27 cellular contexts compared by ENCODE assay signal in genomic region chr7:110388451-110388850, GRCh38.
DNase-seq lines count a peak whose midpoint lies in the region; FAIRE-seq and TF ChIP-seq lines count a peak whose summit lies in the region.
"Had no signal": no experiment of that assay in that cellular context is flagged by ENCODE, and none has a peak within 500 bp of the region (broad histone marks: within the 10 kb centered on the region; RNA-seq: fewer than 3 reads in every experiment).

No MANE protein-coding gene starts in this region.

- no peak overlapping the region for H3K9ac ChIP-seq in mammary epithelial cell (ENCODE audit: insufficient read depth, low read length)
- H3K9ac ChIP-seq in astrocyte (ENCODE audit: low read length): no peak overlapping the region
- no peak overlapping the region for H3K9ac ChIP-seq in keratinocyte (ENCODE audit: control insufficient read depth, extremely low read depth, insufficient read depth, low read length)

- H3K4me2 ChIP-seq in mammary epithelial cell (ENCODE audit: insufficient read depth, low read depth, low read length): no peak overlapping the region
- no peak overlapping the region for H3K4me2 ChIP-seq in astrocyte (ENCODE audit: low read length)
- no peak overlapping the region for H3K4me2 ChIP-seq in keratinocyte (ENCODE audit: control insufficient read depth, extremely low read depth, insufficient read depth, low read depth, low read length)
- H3K4me2 ChIP-seq: PC-9 had no signal

- H3K4me3 Mint-ChIP-seq in astrocyte (ENCODE audit: unreplicated experiment) (no peak overlapping the region), immature natural killer cell (no peak overlapping the region)
- H3K4me3 Mint-ChIP-seq: B cell; CD8-positive, alpha-beta T cell had no signal

- peaks cover 36% of the 10 kb centered on the region for H3K4me1 ChIP-seq in mammary epithelial cell (ENCODE audit: insufficient read depth, low read length)
- no peaks in the 10 kb centered on the region for H3K4me1 ChIP-seq in breast epithelium
- H3K4me1 ChIP-seq in astrocyte (ENCODE audit: insufficient read depth, low read length): peaks cover 8% of the 10 kb centered on the region
- H3K4me1 ChIP-seq in keratinocyte (ENCODE audit: control insufficient read depth, extremely low read depth, insufficient read depth, low read length): peaks cover 32% of the 10 kb centered on the region

- no peaks in the 10 kb centered on the region for H4K20me1 ChIP-seq in mammary epithelial cell (ENCODE audit: insufficient read depth, low read length)
- H4K20me1 ChIP-seq in astrocyte (ENCODE audit: insufficient read depth, low read length): no peaks in the 10 kb centered on the region
- no peaks in the 10 kb centered on the region for H4K20me1 ChIP-seq in keratinocyte (ENCODE audit: control insufficient read depth, extremely low read depth, insufficient read depth, low read length)

- no peak for TF ChIP-seq CTCF in mammary epithelial cell (conservative IDR thresholded peaks at IDR 0.05 in 1 of 2, IDR thresholded peaks at IDR 0.05 in 1 of 2; ENCODE audit: extremely low read depth in 1 of 2, insufficient read depth in 1 of 2, low read depth in 1 of 2, low read length in 2 of 2)
- no peak for TF ChIP-seq CTCF in breast epithelium (IDR thresholded peaks at IDR 0.05)
- TF ChIP-seq CTCF in astrocyte (IDR thresholded peaks at IDR 0.05; ENCODE audit: insufficient read depth, low read depth, low read length): no peak
- TF ChIP-seq CTCF in keratinocyte (optimal IDR thresholded peaks at IDR 0.05 in 1 of 3, IDR thresholded peaks at IDR 0.05 in 1 of 3, conservative IDR thresholded peaks at IDR 0.05 in 1 of 3; ENCODE audit: extremely low read depth in 1 of 3, insufficient read depth in 2 of 3, low read length in 3 of 3): no peak
- no peak for TF ChIP-seq CTCF in retinal pigment epithelial cell (conservative IDR thresholded peaks at IDR 0.05; ENCODE audit: low read depth, low read length)

- H3K36me3 Mint-ChIP-seq in astrocyte (ENCODE audit: low read depth, unreplicated experiment) (no peaks in the 10 kb centered on the region), immature natural killer cell (no peaks in the 10 kb centered on the region)
- H3K36me3 Mint-ChIP-seq: CD8-positive, alpha-beta T cell had no signal

- H3K9me3 ChIP-seq in mammary epithelial cell (replicated peaks; ENCODE audit: insufficient read depth, low read length) (no peaks in the 10 kb centered on the region), breast epithelium (no peaks in the 10 kb centered on the region), astrocyte (ENCODE audit: insufficient read depth, low read depth, low read length) (no peaks in the 10 kb centered on the region), keratinocyte (ENCODE audit: control insufficient read depth, low read depth, low read length) (no peaks in the 10 kb centered on the region)
- H3K9me3 ChIP-seq: SJCRH30 had no signal

- no peaks in the 10 kb centered on the region for H3K9me1 ChIP-seq in keratinocyte (ENCODE audit: control insufficient read depth, extremely low read depth, insufficient read depth, low read length)

- H3K27ac Mint-ChIP-seq in astrocyte (ENCODE audit: unreplicated experiment) (peak overlapping the region; percentile 2), immature natural killer cell (no peak overlapping the region)
- H3K27ac Mint-ChIP-seq: B cell; CD8-positive, alpha-beta T cell had no signal

- H3K36me3 ChIP-seq in mammary epithelial cell (ENCODE audit: insufficient read depth, low read length): no peaks in the 10 kb centered on the region
- H3K36me3 ChIP-seq in breast epithelium: no peaks in the 10 kb centered on the region
- no peaks in the 10 kb centered on the region for H3K36me3 ChIP-seq in astrocyte (ENCODE audit: insufficient read depth, low read length)
- no peaks in the 10 kb centered on the region for H3K36me3 ChIP-seq in keratinocyte (ENCODE audit: control insufficient read depth in 2 of 2, extremely low read depth in 1 of 2, insufficient read depth in 2 of 2, low read length in 2 of 2)
- H3K36me3 ChIP-seq: SJCRH30 had no signal

- in situ Hi-C loops in mammary epithelial cell (cut with MboI; ENCODE audit: low sequenced_read_pairs in 2 of 2): no loop called here

- WGBS in mammary epithelial cell (ENCODE audit: low coverage, missing lambda C conversion rate): 69% methylated on average over 1 of the region's 1 CpG

- FAIRE-seq in astrocyte (lab: Jason Lieb, UNC): no peak
- FAIRE-seq in keratinocyte (lab: Jason Lieb, UNC): peak; percentile 52
- FAIRE-seq: G401.6, GM12878, H1 had no signal

- DNase-seq in mammary epithelial cell (no peak), breast epithelium (ENCODE audit: low spot score in 2 of 2) (no peak), astrocyte (ENCODE audit: low read depth) (no peak), keratinocyte (ENCODE audit: low read depth, low spot score) (no peak), retinal pigment epithelial cell (ENCODE audit: low read depth) (peak; percentile 7), immature natural killer cell (no peak), GF-D8 (lab: John Stamatoyannopoulos, UW) (no peak)
- DNase-seq in effector CD8-positive, alpha-beta T cell (lab: John Stamatoyannopoulos, UW): no peak
- DNase-seq: CD8-positive, alpha-beta T cell; DMS153; KBM-7; MV-4-11; NCI-H1105 treated with DMSO at 0.1 percent for 48 hours; NCI-H2029; NCI-H446 treated with DMSO at 0.1 percent for 48 hours; NCI-H526; NCI-H82; NK-92 treated with Interleukin-12 subunit alpha and Interleukin-12 subunit beta, amount 100 ng/mL, for 24 hours; PC-9; SJCRH30 had no signal

- CTCF ChIA-PET in mammary epithelial cell (lab: Charles Lee; ENCODE audit: low non-redundant PET): no interaction called here

- H3K27ac ChIP-seq in mammary epithelial cell (ENCODE audit: insufficient read depth, low read depth, low read length): no peak overlapping the region
- no peak overlapping the region for H3K27ac ChIP-seq in breast epithelium
- no peak overlapping the region for H3K27ac ChIP-seq in astrocyte (ENCODE audit: low read depth, low read length)
- H3K27ac ChIP-seq in keratinocyte (ENCODE audit: control insufficient read depth, insufficient read depth, low read length): no peak overlapping the region
- H3K27ac ChIP-seq: 22Rv1, C4-2B, HL-60, SJCRH30 had no signal

- BruUV-seq in mammary epithelial cell (replicated peaks; lab: Mats Ljungman, UMichigan): no TSS peak

- H3K27me3 ChIP-seq in mammary epithelial cell (ENCODE audit: insufficient read depth, low read length) (no peaks in the 10 kb centered on the region), breast epithelium (no peaks in the 10 kb centered on the region), astrocyte (ENCODE audit: insufficient read depth, low read length) (no peaks in the 10 kb centered on the region), keratinocyte (ENCODE audit: control insufficient read depth, extremely low read depth, insufficient read depth, low read length) (no peaks in the 10 kb centered on the region)
- H3K27me3 ChIP-seq: SJCRH30 had no signal

- H3K4me3 ChIP-seq in mammary epithelial cell (replicated peaks in 1 of 3; ENCODE audit: insufficient read depth in 1 of 3, low read depth in 2 of 3, low read length in 3 of 3): no peak overlapping the region
- no peak overlapping the region for H3K4me3 ChIP-seq in breast epithelium
- H3K4me3 ChIP-seq in astrocyte (ENCODE audit: insufficient read depth, low read depth, low read length): no peak overlapping the region
- H3K4me3 ChIP-seq in keratinocyte (ENCODE audit: control insufficient read depth in 2 of 3, extremely low read depth in 1 of 3, insufficient read depth in 2 of 3, low read depth in 1 of 3, low read length in 3 of 3): no peak overlapping the region
- H3K4me3 ChIP-seq in retinal pigment epithelial cell (ENCODE audit: low read length): no peak overlapping the region
- H3K4me3 ChIP-seq: GM12878, PC-9, SJCRH30 had no signal

- H2AFZ ChIP-seq in mammary epithelial cell (ENCODE audit: low read depth, low read length) (peak overlapping the region; percentile 30), astrocyte (ENCODE audit: low read depth, low read length) (no peak overlapping the region), keratinocyte (ENCODE audit: control insufficient read depth, low read length) (peak overlapping the region; percentile 6)
- H2AFZ ChIP-seq: PC-9 had no signal

- H3K4me1 Mint-ChIP-seq in astrocyte (ENCODE audit: low read depth, unreplicated experiment) (peaks cover 39% of the 10 kb centered on the region), immature natural killer cell (no peaks in the 10 kb centered on the region)
- H3K4me1 Mint-ChIP-seq: B cell had no signal

- dilution Hi-C loops in mammary epithelial cell (cut with HindIII; ENCODE audit: low sequenced_read_pairs): no loop called here
- dilution Hi-C loops in keratinocyte (cut with MboI; ENCODE audit: extremely low pct_ligation_motif_present, low sequenced_read_pairs): no loop called here

- H3K79me2 ChIP-seq in mammary epithelial cell (ENCODE audit: insufficient read depth, low read length) (no peaks in the 10 kb centered on the region), astrocyte (ENCODE audit: insufficient read depth, low read length) (no peaks in the 10 kb centered on the region), keratinocyte (ENCODE audit: control insufficient read depth, insufficient read depth, low read length) (no peaks in the 10 kb centered on the region)

- intact Hi-C loops in mammary epithelial cell (cut with micrococcal nuclease) (loop anchor here (5.0 kb wide), 1 partner anchor 34 kb away; no protein-coding TSS in a partner anchor), breast epithelium (cut with DNase I; ENCODE audit: low total_unique reads) (no loop called here)

- H3K27me3 Mint-ChIP-seq in astrocyte (ENCODE audit: low read depth, unreplicated experiment) (no peaks in the 10 kb centered on the region), immature natural killer cell (ENCODE audit: low read depth in 3 of 3) (no peaks in the 10 kb centered on the region)
- H3K27me3 Mint-ChIP-seq: B cell had no signal

- H3K9me3 Mint-ChIP-seq in astrocyte (ENCODE audit: unreplicated experiment): no peaks in the 10 kb centered on the region
- H3K9me3 Mint-ChIP-seq in immature natural killer cell: peaks cover 10 to 50% (median 14%) of the 10 kb centered on the region in 6 donors
- H3K9me3 Mint-ChIP-seq: CD8-positive, alpha-beta T cell had no signal

- no peak for TF ChIP-seq POLR2A in breast epithelium (IDR thresholded peaks at IDR 0.05)
